ENCODE assay signal across 9 cellular contexts in genomic region chr2:191933307-191934105, GRCh38.
A peak's percentile ranks its signal among the peaks of the same experiment; 100 is the strongest.
DNase-seq lines count a peak whose midpoint lies in the region; ATAC-seq, FAIRE-seq and TF ChIP-seq lines count a peak whose summit lies in the region.
"Had no signal": no experiment of that assay in that cellular context is flagged by ENCODE, and none has a peak within 500 bp of the region (broad histone marks: within the 10 kb centered on the region; RNA-seq: fewer than 3 reads in every experiment).

No MANE protein-coding gene starts in this region.

- no peak for FAIRE-seq in frontal cortex (lab: Jason Lieb, UNC)

- H3K27me3 ChIP-seq in left ventricle myocardium inferior (ENCODE audit: low read depth): no peaks in the 10 kb centered on the region

- no peak overlapping the region for H3K27ac ChIP-seq in left ventricle myocardium inferior (replicated peaks)

- CTCF ChIA-PET in GM10248 (lab: Yijun Ruan, JAX): interaction anchor here (1.1 to 1.6 kb wide), 7 partner anchors 9 to 121 kb away, joined by 3 to 5 read pairs (median 3); no protein-coding TSS in a partner anchor

- POLR2A ChIA-PET in GM10248 (lab: Yijun Ruan, JAX): no interaction called here

- ATAC-seq in GM19372 (IDR thresholded peaks at IDR 0.05; ENCODE audit: low read depth, unreplicated experiment): peak; percentile 81
- ATAC-seq in HG03064 (IDR thresholded peaks at IDR 0.05; ENCODE audit: low read depth, unreplicated experiment): peak; percentile 95

- H3K4me1 ChIP-seq in left ventricle myocardium inferior: peaks cover 14% of the 10 kb centered on the region

- DNase-seq in GM10248 (ENCODE audit: extremely low spot score) (peak; percentile 27), choroid plexus epithelial cell (ENCODE audit: low read depth) (peak; percentile 62), SKM-1 (lab: John Stamatoyannopoulos, UW; ENCODE audit: unreplicated experiment) (no peak), frontal cortex (ENCODE audit: low spot score in 2 of 2) (no peak), NCI-H526 treated with DMSO at 0.1 percent for 48 hours (lab: John Stamatoyannopoulos, UW) (no peak), left ventricle myocardium inferior (no peak)
- DNase-seq: NCI-H510A treated with DMSO at 0.1 percent for 48 hours had no signal

- intact Hi-C loops in left ventricle myocardium inferior (cut with micrococcal nuclease): no loop called here

- H3K36me3 ChIP-seq in left ventricle myocardium inferior: no peaks in the 10 kb centered on the region

- TF ChIP-seq CTCF in GM10248 (IDR thresholded peaks at IDR 0.05; ENCODE audit: control extremely low read depth, extremely low read depth, low read depth, missing control alignments) (no peak), choroid plexus epithelial cell (conservative IDR thresholded peaks at IDR 0.05; ENCODE audit: low read depth, low read length) (no peak), left ventricle myocardium inferior (IDR thresholded peaks at IDR 0.05; ENCODE audit: borderline replicate concordance) (no peak)

- no peaks in the 10 kb centered on the region for H3K9me3 ChIP-seq in left ventricle myocardium inferior (replicated peaks)

- H3K4me3 ChIP-seq in choroid plexus epithelial cell (ENCODE audit: low read depth, low read length) (no peak overlapping the region), left ventricle myocardium inferior (no peak overlapping the region)

Comparison
In these comparisons a context has a peak if more than half of its experiments do, and no peak if none do; other contexts are left out.
1. DNase-seq: peak in GM10248 (single experiment) and choroid plexus epithelial cell (single experiment); none in SKM-1 (single experiment), frontal cortex (0 of 2), NCI-H526 treated with DMSO at 0.1 percent for 48 hours (single experiment) and left ventricle myocardium inferior (single experiment).